8 cellular contexts compared by ENCODE assay signal in genomic region chr10:132575320-132576201, GRCh38.
DNase-seq lines count a peak whose midpoint lies in the region; ATAC-seq and TF ChIP-seq lines count a peak whose summit lies in the region.

No MANE protein-coding gene starts in this region.

- CTCF ChIA-PET in RWPE1 (lab: Yijun Ruan, JAX), result no interaction called here

- TF ChIP-seq CTCF in 22Rv1 (IDR thresholded peaks at IDR 0.05), result no peak
- no peak for TF ChIP-seq CTCF in GM13976 (IDR thresholded peaks at IDR 0.05; ENCODE audit: borderline replicate concordance, control extremely low read depth, extremely low read depth, insufficient read depth, missing control alignments)
- no peak for TF ChIP-seq CTCF in RWPE1 (conservative IDR thresholded peaks at IDR 0.05; ENCODE audit: low read depth)
- no peak for TF ChIP-seq CTCF in neutrophil (IDR thresholded peaks at IDR 0.05)

- H3K27me3 ChIP-seq in neutrophil, result no peaks in the 10 kb centered on the region

- peaks cover 67 to 86% of the 10 kb centered on the region in 2 experiments for H3K4me1 ChIP-seq in neutrophil (ENCODE audit: control insufficient read depth in 1 of 2, insufficient read depth in 1 of 2, low read depth in 1 of 2, low read length in 1 of 2)

- H3K4me3 ChIP-seq in neutrophil (ENCODE audit: low read depth in 1 of 2, low read length in 1 of 2), result peak overlapping the region in 1 of 2 experiments; percentile 34

- DNase-seq in GM13976 (ENCODE audit: low spot score) (peak; percentile 76), RWPE1 (ENCODE audit: low spot score) (no peak), epithelial cell of prostate (ENCODE audit: low read depth, low spot score) (peak; percentile 36), NCI-H2171 (lab: John Stamatoyannopoulos, UW) (no peak), NCI-H1105 treated with DMSO at 0.1 percent for 48 hours (lab: John Stamatoyannopoulos, UW) (no peak)

- H3K36me3 ChIP-seq in neutrophil, result no peaks in the 10 kb centered on the region

- in situ Hi-C loops in GM13976 (cut with MboI; ENCODE audit: low sequenced_read_pairs, unreplicated experiment), result no loop called here

- H3K27ac ChIP-seq in 22Rv1 (peak overlapping the region; percentile 92), RWPE1 (peak overlapping the region; percentile 29), epithelial cell of prostate (no peak overlapping the region), neutrophil (peak overlapping the region; percentile 62)

- ATAC-seq in HG02870 (IDR thresholded peaks at IDR 0.05; ENCODE audit: unreplicated experiment), result peak; percentile 49

- POLR2A ChIA-PET in RWPE1 (lab: Yijun Ruan, JAX; ENCODE audit: low non-redundant PET), result no interaction called here

- no peaks in the 10 kb centered on the region for H3K9me3 ChIP-seq in neutrophil

Comparison
In these comparisons a context has a peak if more than half of its experiments do, and no peak if none do; other contexts are left out.
1. DNase-seq: peak in GM13976 (single experiment) and epithelial cell of prostate (single experiment); none in RWPE1 (single experiment), NCI-H2171 (single experiment) and NCI-H1105 treated with DMSO at 0.1 percent for 48 hours (single experiment).